ENCODE assay signal across 15 cellular contexts in genomic region chr20:41275181-41275793, GRCh38. TPM values are rescaled to one million over a fixed set of nuclear protein-coding genes. Genes with fewer than 3 reads are reported as not detected.
DNase-seq lines count a peak whose midpoint lies in the region; ATAC-seq, FAIRE-seq and TF ChIP-seq lines count a peak whose summit lies in the region.
"Had no signal": no experiment of that assay in that cellular context is flagged by ENCODE, and none has a peak within 500 bp of the region (broad histone marks: within the 10 kb centered on the region; RNA-seq: fewer than 3 reads in every experiment).

No MANE protein-coding gene starts in this region.

- no peaks in the 10 kb centered on the region for H3K27me3 ChIP-seq in pancreas
- H3K27me3 ChIP-seq in effector memory CD4-positive, alpha-beta T cell (replicated peaks; ENCODE audit: control insufficient read depth, insufficient read depth, low read length, poor library complexity, severe bottlenecking), result no peaks in the 10 kb centered on the region
- H3K27me3 ChIP-seq: neural progenitor cell had no signal

- H3K9me3 ChIP-seq in pancreas, result no peaks in the 10 kb centered on the region
- H3K9me3 ChIP-seq in effector memory CD4-positive, alpha-beta T cell (ENCODE audit: control insufficient read depth, low read length), result no peaks in the 10 kb centered on the region

- WGBS in pancreas, 2 donors, result 37 to 45% methylated on average over 6 of the region's 6 CpGs

- no peaks in the 10 kb centered on the region for H3K36me3 ChIP-seq in pancreas
- H3K36me3 ChIP-seq in effector memory CD4-positive, alpha-beta T cell (ENCODE audit: control insufficient read depth, insufficient read depth, low read length), result no peaks in the 10 kb centered on the region
- H3K36me3 ChIP-seq: neural progenitor cell had no signal

- DNase-seq in ELR (ENCODE audit: low read depth) (peak; percentile 89), fibroblast of gingiva (ENCODE audit: low read depth) (peak; percentile 74), pancreas (peak in 1 of 6 donors; percentile 28), activated gamma-delta T cell treated with Interleukin-2 at 50 U/mL for 16 hours (no peak), GM10266 (ENCODE audit: extremely low spot score) (no peak)
- no peak for DNase-seq in effector memory CD4-positive, alpha-beta T cell
- DNase-seq: activated CD8-positive, alpha-beta T cell treated with anti-CD3 and anti-CD28 coated beads for 36 hours; activated naive CD4-positive, alpha-beta T cell treated with anti-CD3 and anti-CD28 coated beads, Interleukin-2, amount 50 U/mL, for 16 hours; CD4-positive, alpha-beta T cell; NCI-H2081 treated with DMSO at 0.1 percent for 48 hours; stimulated activated CD4-positive, alpha-beta T cell treated with anti-CD3 and anti-CD28 coated beads, Interleukin-15, amount 100 ng/mL, for 24 hours had no signal

- TF ChIP-seq CTCF in VCaP (conservative IDR thresholded peaks at IDR 0.05) (no peak), pancreas (IDR thresholded peaks at IDR 0.05) (no peak), GM10266 (IDR thresholded peaks at IDR 0.05; ENCODE audit: control insufficient read depth, insufficient read depth, low read depth, missing control alignments) (no peak)

- H3K27ac ChIP-seq in VCaP (peak overlapping the region; percentile 30), pancreas (peak overlapping the region in 3 of 4 donors; percentile 13 to 48 (median 20))
- no peak overlapping the region for H3K27ac ChIP-seq in effector memory CD4-positive, alpha-beta T cell (ENCODE audit: insufficient read depth, low read length, poor library complexity, severe bottlenecking)

- intact Hi-C loops in pancreas (cut with DNase I), result no loop called here

- FAIRE-seq in pancreas (lab: Jason Lieb, UNC), result no peak

- peak overlapping the region in 2 of 4 donors; percentile 9 to 12 for H3K4me3 ChIP-seq in pancreas
- no peak overlapping the region for H3K4me3 ChIP-seq in effector memory CD4-positive, alpha-beta T cell (ENCODE audit: insufficient read depth, low read depth, low read length, poor library complexity, severe bottlenecking)
- H3K4me3 ChIP-seq: neural progenitor cell had no signal

- H3K4me1 ChIP-seq in pancreas, result peaks cover 0 to 11% (median 9%) of the 10 kb centered on the region in 3 donors
- H3K4me1 ChIP-seq in effector memory CD4-positive, alpha-beta T cell (ENCODE audit: control insufficient read depth, insufficient read depth, low read length, poor library complexity, severe bottlenecking), result no peaks in the 10 kb centered on the region

- ATAC-seq in pancreas, result peak; percentile 86 to 88 (median 87)
- ATAC-seq in HG03039 (IDR thresholded peaks at IDR 0.05; ENCODE audit: unreplicated experiment), result no peak
- ATAC-seq: activated CD8-positive, alpha-beta T cell treated with anti-CD3 and anti-CD28 coated beads for 36 hours; HCT116 had no signal

RNA-seq across cellular contexts. Expression of gene ZHX3, which starts 42.2 kb away (rescaled TPM):
- 10 to 100 TPM; 10.9 to 17.3 (median 13.9) TPM for total RNA-seq in pancreas
- polyA plus RNA-seq in pancreas, result 1 to 10 TPM; 7.9 to 8.2 TPM

Comparison
In these comparisons a context has a peak if more than half of its experiments do, and no peak if none do; other contexts are left out.
1. DNase-seq: peak in ELR (single experiment) and fibroblast of gingiva (single experiment); none in activated gamma-delta T cell treated with Interleukin-2 at 50 U/mL for 16 hours (single experiment), effector memory CD4-positive, alpha-beta T cell (0 of 3) and GM10266 (single experiment).